In genomic region chr17:75619506-75620431, GRCh38 we compare ENCODE assay signal across 8 cellular contexts. TPM values are rescaled to one million over a fixed set of nuclear protein-coding genes. Genes with fewer than 3 reads are reported as not detected.
DNase-seq lines count a peak whose midpoint lies in the region; ATAC-seq and TF ChIP-seq lines count a peak whose summit lies in the region.

No MANE protein-coding gene starts in this region.

- peaks cover 23% of the 10 kb centered on the region for H3K4me1 ChIP-seq in NT2/D1 (ENCODE audit: insufficient read depth, insufficient read length)
- H3K4me1 ChIP-seq in gastrocnemius medialis: peaks cover 0 to 9% of the 10 kb centered on the region in 2 donors

- H3K9ac ChIP-seq in NT2/D1 (ENCODE audit: insufficient read length, low read depth): peak overlapping the region; percentile 61

- TF ChIP-seq POLR2A in gastrocnemius medialis (IDR thresholded peaks at IDR 0.05): no peak

- H3K27me3 Mint-ChIP-seq in activated T-helper 2 cell treated with anti-CD3 and anti-CD28 coated beads, Interferon-gamma antibody, Interleukin-2, Interleukin-4, amounts not matched to agents 10 μg/mL and 5 μg/mL and 100 μg/mL, durations not matched to agents 14 hours and 24 hours and 36 hours (ENCODE audit: low read depth): no peaks in the 10 kb centered on the region

- no peaks in the 10 kb centered on the region for H3K9me3 Mint-ChIP-seq in activated T-helper 2 cell treated with anti-CD3 and anti-CD28 coated beads, Interferon-gamma antibody, Interleukin-2, Interleukin-4, amounts not matched to agents 10 μg/mL and 5 μg/mL and 100 μg/mL, durations not matched to agents 14 hours and 24 hours and 36 hours

- H3K9me3 ChIP-seq in AG04450 (ENCODE audit: control insufficient read depth, insufficient read depth, low read length) (no peaks in the 10 kb centered on the region; the same call in 1 of the 2 replicates), NT2/D1 (ENCODE audit: insufficient read depth, low read length) (no peaks in the 10 kb centered on the region), gastrocnemius medialis (no peaks in the 10 kb centered on the region)

- CTCF ChIA-PET in AG04450 (lab: Charles Lee): interaction anchor here (0.6 to 3.2 kb wide), 9 partner anchors 9 to 132 kb away, joined by 3 to 49 read pairs (median 3); partner anchors contain the start of gene SMIM5

- H3K36me3 ChIP-seq in NT2/D1 (ENCODE audit: insufficient read depth, insufficient read length, low read length) (peaks cover under 1% of the 10 kb centered on the region), gastrocnemius medialis (peaks cover 0 to 6% of the 10 kb centered on the region in 2 donors)

- in situ Hi-C loops in gastrocnemius medialis (cut with MboI; ENCODE audit: low sequenced_read_pairs in 4 of 4): no loop called here

- POLR2A ChIA-PET in AG04450 (lab: Yijun Ruan, JAX): interaction anchor here (0.6 to 0.9 kb wide), 3 partner anchors 9 to 144 kb away, joined by 3 read pairs; no protein-coding TSS in a partner anchor

- no peak overlapping the region for H3K27ac ChIP-seq in AG04450 (ENCODE audit: low read depth, low read length)
- no peak overlapping the region for H3K27ac ChIP-seq in gastrocnemius medialis

- no peaks in the 10 kb centered on the region for H3K36me3 Mint-ChIP-seq in activated T-helper 2 cell treated with anti-CD3 and anti-CD28 coated beads, Interferon-gamma antibody, Interleukin-2, Interleukin-4, amounts not matched to agents 10 μg/mL and 5 μg/mL and 100 μg/mL, durations not matched to agents 14 hours and 24 hours and 36 hours (ENCODE audit: low read depth)

- TF ChIP-seq CTCF in AG04450 (IDR thresholded peaks at IDR 0.05; ENCODE audit: low read depth, low read length): peak; percentile 63
- peak in 3 of 5 experiments; percentile 6 to 39 (median 31) for TF ChIP-seq CTCF in gastrocnemius medialis (IDR thresholded peaks at IDR 0.05 in 4 of 5, conservative IDR thresholded peaks at IDR 0.05 in 1 of 5)

- H3K4me1 Mint-ChIP-seq in activated T-helper 2 cell treated with anti-CD3 and anti-CD28 coated beads, Interferon-gamma antibody, Interleukin-2, Interleukin-4, amounts not matched to agents 10 μg/mL and 5 μg/mL and 100 μg/mL, durations not matched to agents 14 hours and 24 hours and 36 hours (ENCODE audit: low read depth): no peaks in the 10 kb centered on the region

- H3K4me3 Mint-ChIP-seq in activated T-helper 2 cell treated with anti-CD3 and anti-CD28 coated beads, Interferon-gamma antibody, Interleukin-2, Interleukin-4, amounts not matched to agents 10 μg/mL and 5 μg/mL and 100 μg/mL, durations not matched to agents 14 hours and 24 hours and 36 hours (ENCODE audit: low read depth): no peak overlapping the region

- peaks cover 15% of the 10 kb centered on the region for H3K27me3 ChIP-seq in AG04450 (ENCODE audit: control insufficient read depth, insufficient read depth, low read length)
- no peaks in the 10 kb centered on the region for H3K27me3 ChIP-seq in NT2/D1 (ENCODE audit: insufficient read depth, insufficient read length)
- no peaks in the 10 kb centered on the region for H3K27me3 ChIP-seq in gastrocnemius medialis

- ATAC-seq in gastrocnemius medialis (no peak), HG03045 (IDR thresholded peaks at IDR 0.05; ENCODE audit: unreplicated experiment) (no peak)

- H3K4me3 ChIP-seq in AG04450 (ENCODE audit: low read depth, low read length) (no peak overlapping the region), NT2/D1 (ENCODE audit: insufficient read length, low read depth) (no peak overlapping the region), gastrocnemius medialis (no peak overlapping the region)

- intact Hi-C loops in gastrocnemius medialis (cut with DNase I; ENCODE audit: low total_unique reads): no loop called here
- intact Hi-C loops in activated T-helper 2 cell treated with anti-CD3 and anti-CD28 coated beads, Interferon-gamma antibody, Interleukin-2, Interleukin-4, amounts not matched to agents 10 μg/mL and 5 μg/mL and 100 μg/mL, durations not matched to agents 14 hours and 24 hours and 36 hours (cut with micrococcal nuclease): no loop called here

- DNase-seq in AG04450 (ENCODE audit: low read depth, low spot score) (peak; percentile 11), GM03348 (ENCODE audit: low spot score) (peak; percentile 63), NT2/D1 (ENCODE audit: low read depth, low spot score) (peak; percentile 49), dermis microvascular lymphatic vessel endothelial cell (ENCODE audit: low read depth in 2 of 2) (peak; percentile 6 to 53), gastrocnemius medialis (no peak), SW480 (ENCODE audit: low spot score) (no peak)
- DNase-seq in activated T-helper 2 cell treated with anti-CD3 and anti-CD28 coated beads, Interferon-gamma antibody, Interleukin-2, Interleukin-4, amounts not matched to agents 10 μg/mL and 5 μg/mL and 100 μg/mL, durations not matched to agents 14 hours and 24 hours and 36 hours (ENCODE audit: low spot score): no peak

- H3K27ac Mint-ChIP-seq in activated T-helper 2 cell treated with anti-CD3 and anti-CD28 coated beads, Interferon-gamma antibody, Interleukin-2, Interleukin-4, amounts not matched to agents 10 μg/mL and 5 μg/mL and 100 μg/mL, durations not matched to agents 14 hours and 24 hours and 36 hours: no peak overlapping the region

RNA-seq across cellular contexts. Expression of gene SMIM5, which starts 13.5 kb away (rescaled TPM):
- not detected in 2 replicates for polyA plus RNA-seq in AG04450 (2011; rRNA removed)
- not detected in 2 replicates for polyA minus RNA-seq in AG04450 (2011; rRNA and poly(A)+ RNA removed)
- total RNA-seq in dermis microvascular lymphatic vessel endothelial cell (under 0.01 TPM in 1 of 2 replicates, not detected in the other), gastrocnemius medialis (under 1 TPM in 1 of 4 donors, not detected in 3; 0.22 TPM)
- total RNA-seq in activated T-helper 2 cell treated with anti-CD3 and anti-CD28 coated beads, Interferon-gamma antibody, Interleukin-2, Interleukin-4, amounts not matched to agents 10 μg/mL and 5 μg/mL and 100 μg/mL, durations not matched to agents 14 hours and 24 hours and 36 hours: 0.09 and 0.16 TPM in 2 replicates

RNA-seq across cellular contexts. Expression of gene MYO15B, which starts 32.2 kb away (rescaled TPM):
- 0.52 and 0.79 TPM in 2 replicates for polyA plus RNA-seq in AG04450 (2011; rRNA removed)
- polyA minus RNA-seq in AG04450 (2011; rRNA and poly(A)+ RNA removed): 0.56 and 1.7 TPM in 2 replicates
- 5.3 and 12.3 TPM in 2 replicates for total RNA-seq in dermis microvascular lymphatic vessel endothelial cell
- total RNA-seq in gastrocnemius medialis: 10 to 100 TPM in 2 of 4 donors, 1 to 10 TPM in 2; 4.5 to 34.6 (median 14.3) TPM
- total RNA-seq in activated T-helper 2 cell treated with anti-CD3 and anti-CD28 coated beads, Interferon-gamma antibody, Interleukin-2, Interleukin-4, amounts not matched to agents 10 μg/mL and 5 μg/mL and 100 μg/mL, durations not matched to agents 14 hours and 24 hours and 36 hours: 33.9 and 34.8 TPM in 2 replicates

RNA-seq across cellular contexts. Expression of gene RECQL5, which starts 47.2 kb away (rescaled TPM):
- 9.3 and 11.9 TPM in 2 replicates for polyA plus RNA-seq in AG04450 (2011; rRNA removed)
- 18.0 and 26.7 TPM in 2 replicates for polyA minus RNA-seq in AG04450 (2011; rRNA and poly(A)+ RNA removed)
- total RNA-seq in dermis microvascular lymphatic vessel endothelial cell (11.2 and 11.5 TPM in 2 replicates), gastrocnemius medialis (10 to 100 TPM in 1 of 4 donors, 1 to 10 TPM in 3; 5.3 to 17.5 (median 7.4) TPM)
- total RNA-seq in activated T-helper 2 cell treated with anti-CD3 and anti-CD28 coated beads, Interferon-gamma antibody, Interleukin-2, Interleukin-4, amounts not matched to agents 10 μg/mL and 5 μg/mL and 100 μg/mL, durations not matched to agents 14 hours and 24 hours and 36 hours: 30.8 and 33.3 TPM in 2 replicates

RNA-seq across cellular contexts. Expression of gene SAP30BP, which starts 47.4 kb away (rescaled TPM):
- polyA plus RNA-seq in AG04450 (2011; rRNA removed): 74.2 and 75.4 TPM in 2 replicates
- polyA minus RNA-seq in AG04450 (2011; rRNA and poly(A)+ RNA removed): 55.5 and 56.8 TPM in 2 replicates
- total RNA-seq in dermis microvascular lymphatic vessel endothelial cell (41.2 and 44.9 TPM in 2 replicates), gastrocnemius medialis (10 to 100 TPM; 42.0 to 64.0 (median 50.1) TPM)
- total RNA-seq in activated T-helper 2 cell treated with anti-CD3 and anti-CD28 coated beads, Interferon-gamma antibody, Interleukin-2, Interleukin-4, amounts not matched to agents 10 μg/mL and 5 μg/mL and 100 μg/mL, durations not matched to agents 14 hours and 24 hours and 36 hours: 97.6 and 101 TPM in 2 replicates

Comparison
In these comparisons a context has a peak if more than half of its experiments do, and no peak if none do; other contexts are left out.
1. DNase-seq: peak in AG04450 (single experiment), GM03348 (single experiment), NT2/D1 (single experiment) and dermis microvascular lymphatic vessel endothelial cell (2 of 2); none in gastrocnemius medialis (0 of 2), SW480 (single experiment) and activated T-helper 2 cell treated with anti-CD3 and anti-CD28 coated beads, Interferon-gamma antibody, Interleukin-2, Interleukin-4, amounts not matched to agents 10 μg/mL and 5 μg/mL and 100 μg/mL, durations not matched to agents 14 hours and 24 hours and 36 hours (single experiment).